9 cellular contexts compared by ENCODE assay signal in genomic region chr11:64885367-64886286, GRCh38. TPM values are rescaled to one million over a fixed set of nuclear protein-coding genes. Genes with fewer than 3 reads are reported as not detected.
DNase-seq lines count a peak whose midpoint lies in the region; ATAC-seq and TF ChIP-seq lines count a peak whose summit lies in the region.
"Had no signal": no experiment of that assay in that cellular context is flagged by ENCODE, and none has a peak within 500 bp of the region (broad histone marks: within the 10 kb centered on the region; RNA-seq: fewer than 3 reads in every experiment).

No MANE protein-coding gene starts in this region.

- no peaks in the 10 kb centered on the region for H3K9me3 ChIP-seq in liver (ENCODE audit: control insufficient read depth in 4 of 4, low read length in 3 of 4)

- peak overlapping the region; percentile 6 for H3K4me3 Mint-ChIP-seq in activated T-helper 1 cell treated with anti-CD3 and anti-CD28 coated beads, Interleukin-12 subunit alpha, Interleukin-12 subunit beta, Interleukin-2, Interleukin-4 antibody, amounts not matched to agents 30 ng/mL and 10 ng/mL and 1 ng/mL, durations not matched to agents 14 hours and 24 hours and 36 hours

- ATAC-seq in GM21825 (IDR thresholded peaks at IDR 0.05; ENCODE audit: unreplicated experiment) = no peak

- TF ChIP-seq RAD21 in liver (IDR thresholded peaks at IDR 0.05) = no peak

- no peaks in the 10 kb centered on the region for H3K27me3 Mint-ChIP-seq in activated T-helper 1 cell treated with anti-CD3 and anti-CD28 coated beads, Interleukin-12 subunit alpha, Interleukin-12 subunit beta, Interleukin-2, Interleukin-4 antibody, amounts not matched to agents 30 ng/mL and 10 ng/mL and 1 ng/mL, durations not matched to agents 14 hours and 24 hours and 36 hours (ENCODE audit: insufficient read depth)

- peak overlapping the region; percentile 94 for H3K27ac Mint-ChIP-seq in activated T-helper 1 cell treated with anti-CD3 and anti-CD28 coated beads, Interleukin-12 subunit alpha, Interleukin-12 subunit beta, Interleukin-2, Interleukin-4 antibody, amounts not matched to agents 30 ng/mL and 10 ng/mL and 1 ng/mL, durations not matched to agents 14 hours and 24 hours and 36 hours

- TF ChIP-seq CTCF in NB4 (IDR thresholded peaks at IDR 0.05; ENCODE audit: low read depth, low read length) = no peak
- TF ChIP-seq CTCF in liver (IDR thresholded peaks at IDR 0.05; ENCODE audit: low read depth, low read length, missing input control) = no peak

- no peaks in the 10 kb centered on the region for H3K9me3 Mint-ChIP-seq in activated T-helper 1 cell treated with anti-CD3 and anti-CD28 coated beads, Interleukin-12 subunit alpha, Interleukin-12 subunit beta, Interleukin-2, Interleukin-4 antibody, amounts not matched to agents 30 ng/mL and 10 ng/mL and 1 ng/mL, durations not matched to agents 14 hours and 24 hours and 36 hours

- 69% methylated on average over 15 of the region's 15 CpGs for WGBS in liver

- TF ChIP-seq POLR2A in NB4 (IDR thresholded peaks at IDR 0.05; ENCODE audit: extremely low read depth, insufficient read length) = no peak

- no peaks in the 10 kb centered on the region for H3K36me3 ChIP-seq in liver (ENCODE audit: control insufficient read depth in 4 of 4, insufficient read depth in 3 of 4, low read depth in 1 of 4, low read length in 3 of 4)

- peak overlapping the region in 1 of 2 donors; percentile 15 for H3K27ac ChIP-seq in liver (ENCODE audit: low read depth in 1 of 2, low read length in 2 of 2)

- H3K4me3 ChIP-seq in NB4 (ENCODE audit: low read depth, low read length) = no peak overlapping the region
- no peak overlapping the region for H3K4me3 ChIP-seq in liver (ENCODE audit: low read depth in 1 of 3, low read length in 3 of 3)

- DNase-seq in CD1c-positive myeloid dendritic cell (ENCODE audit: extremely low spot score) (peak; percentile 87), NB4 (ENCODE audit: low read depth) (peak; percentile 88), NCI-H1092 (lab: John Stamatoyannopoulos, UW) (no peak), kidney tubule cell (ENCODE audit: low spot score) (no peak), nucleus accumbens (lab: John Stamatoyannopoulos, UW) (no peak)
- DNase-seq in activated T-helper 1 cell treated with anti-CD3 and anti-CD28 coated beads, Interleukin-12 subunit alpha, Interleukin-12 subunit beta, Interleukin-2, Interleukin-4 antibody, amounts not matched to agents 30 ng/mL and 10 ng/mL and 1 ng/mL, durations not matched to agents 14 hours and 24 hours and 36 hours (ENCODE audit: low spot score) = peak; percentile 42
- DNase-seq: NCI-H187 had no signal

- H3K4me1 ChIP-seq in liver (ENCODE audit: control insufficient read depth in 4 of 4, insufficient read depth in 4 of 4, low read length in 3 of 4) = peaks cover 10 to 30% (median 25%) of the 10 kb centered on the region in 4 donors

- intact Hi-C loops in activated T-helper 1 cell treated with anti-CD3 and anti-CD28 coated beads, Interleukin-12 subunit alpha, Interleukin-12 subunit beta, Interleukin-2, Interleukin-4 antibody, amounts not matched to agents 30 ng/mL and 10 ng/mL and 1 ng/mL, durations not matched to agents 14 hours and 24 hours and 36 hours (cut with micrococcal nuclease) = loop anchor here (1.0 kb wide), 3 partner anchors 15 to 34 kb away; no protein-coding TSS in a partner anchor

- no peaks in the 10 kb centered on the region for H3K27me3 ChIP-seq in liver (ENCODE audit: control insufficient read depth in 4 of 4, insufficient read depth in 4 of 4, low read length in 3 of 4)

- no peaks in the 10 kb centered on the region for H3K36me3 Mint-ChIP-seq in activated T-helper 1 cell treated with anti-CD3 and anti-CD28 coated beads, Interleukin-12 subunit alpha, Interleukin-12 subunit beta, Interleukin-2, Interleukin-4 antibody, amounts not matched to agents 30 ng/mL and 10 ng/mL and 1 ng/mL, durations not matched to agents 14 hours and 24 hours and 36 hours (ENCODE audit: low read depth)

- peaks cover 38% of the 10 kb centered on the region for H3K4me1 Mint-ChIP-seq in activated T-helper 1 cell treated with anti-CD3 and anti-CD28 coated beads, Interleukin-12 subunit alpha, Interleukin-12 subunit beta, Interleukin-2, Interleukin-4 antibody, amounts not matched to agents 30 ng/mL and 10 ng/mL and 1 ng/mL, durations not matched to agents 14 hours and 24 hours and 36 hours (ENCODE audit: low read depth)

- no peak overlapping the region for H3K9ac ChIP-seq in liver (ENCODE audit: low read depth in 1 of 2, low read length in 2 of 2)

TF ChIP-seq in liver, 16 proteins besides CTCF, POLR2A, EP300 and RAD21:
- TF ChIP-seq HNF4A (conservative IDR thresholded peaks at IDR 0.05) (peak in 1 of 2 donors; percentile 10), GABPA (IDR thresholded peaks at IDR 0.05 in 1 of 2, conservative IDR thresholded peaks at IDR 0.05 in 1 of 2) (no peak), ATF3 (IDR thresholded peaks at IDR 0.05) (peak; percentile 31), NR2F2 (IDR thresholded peaks at IDR 0.05) (no peak), SP1 (IDR thresholded peaks at IDR 0.05) (no peak), MAX (IDR thresholded peaks at IDR 0.05) (peak; percentile 13)

RNA-seq across cellular contexts. Expression of gene EHD1, which starts 7.2 kb away (rescaled TPM):
- total RNA-seq in activated T-helper 1 cell treated with anti-CD3 and anti-CD28 coated beads, Interleukin-12 subunit alpha, Interleukin-12 subunit beta, Interleukin-2, Interleukin-4 antibody, amounts not matched to agents 30 ng/mL and 10 ng/mL and 1 ng/mL, durations not matched to agents 14 hours and 24 hours and 36 hours = 88.0 and 96.9 TPM in 2 replicates
- 10 to 100 TPM; 27.3 to 36.4 TPM for total RNA-seq in liver
- polyA plus RNA-seq in liver = 10 to 100 TPM in 1 of 2 donors, 1 to 10 TPM in 1; 8.3 to 11.1 TPM

RNA-seq across cellular contexts. Expression of gene ATG2A, which starts 31.4 kb away (rescaled TPM):
- total RNA-seq in activated T-helper 1 cell treated with anti-CD3 and anti-CD28 coated beads, Interleukin-12 subunit alpha, Interleukin-12 subunit beta, Interleukin-2, Interleukin-4 antibody, amounts not matched to agents 30 ng/mL and 10 ng/mL and 1 ng/mL, durations not matched to agents 14 hours and 24 hours and 36 hours = 24.6 and 24.9 TPM in 2 replicates
- total RNA-seq in liver = 10 to 100 TPM; 18.3 to 27.8 TPM
- 10 to 100 TPM; 15.6 to 34.1 TPM for polyA plus RNA-seq in liver

RNA-seq across cellular contexts. Expression of gene PPP2R5B, which starts 38.9 kb away (rescaled TPM):
- total RNA-seq in activated T-helper 1 cell treated with anti-CD3 and anti-CD28 coated beads, Interleukin-12 subunit alpha, Interleukin-12 subunit beta, Interleukin-2, Interleukin-4 antibody, amounts not matched to agents 30 ng/mL and 10 ng/mL and 1 ng/mL, durations not matched to agents 14 hours and 24 hours and 36 hours = 7.3 and 14.0 TPM in 2 replicates
- total RNA-seq in liver = 1 to 10 TPM; 5.3 to 6.6 TPM
- 1 to 10 TPM; 2.9 to 4.9 TPM for polyA plus RNA-seq in liver

RNA-seq across cellular contexts. Expression of gene CDC42BPG, which starts 41.2 kb away (rescaled TPM):
- 0.29 and 0.44 TPM in 2 replicates for total RNA-seq in activated T-helper 1 cell treated with anti-CD3 and anti-CD28 coated beads, Interleukin-12 subunit alpha, Interleukin-12 subunit beta, Interleukin-2, Interleukin-4 antibody, amounts not matched to agents 30 ng/mL and 10 ng/mL and 1 ng/mL, durations not matched to agents 14 hours and 24 hours and 36 hours
- 1 to 10 TPM in 1 of 2 donors, under 1 TPM in 1; 0.75 to 1.2 TPM for total RNA-seq in liver
- under 1 TPM; 0.18 to 0.40 TPM for polyA plus RNA-seq in liver

RNA-seq across cellular contexts. Expression of gene GPHA2, which starts 50.1 kb away (rescaled TPM):
- total RNA-seq in activated T-helper 1 cell treated with anti-CD3 and anti-CD28 coated beads, Interleukin-12 subunit alpha, Interleukin-12 subunit beta, Interleukin-2, Interleukin-4 antibody, amounts not matched to agents 30 ng/mL and 10 ng/mL and 1 ng/mL, durations not matched to agents 14 hours and 24 hours and 36 hours = not detected in 2 replicates
- total RNA-seq in liver = not detected
- not detected for polyA plus RNA-seq in liver

Comparison
In these comparisons a context has a peak if more than half of its experiments do, and no peak if none do; other contexts are left out.
1. DNase-seq: peak in CD1c-positive myeloid dendritic cell (single experiment), NB4 (single experiment) and activated T-helper 1 cell treated with anti-CD3 and anti-CD28 coated beads, Interleukin-12 subunit alpha, Interleukin-12 subunit beta, Interleukin-2, Interleukin-4 antibody, amounts not matched to agents 30 ng/mL and 10 ng/mL and 1 ng/mL, durations not matched to agents 14 hours and 24 hours and 36 hours (single experiment); none in NCI-H1092 (single experiment), kidney tubule cell (single experiment) and nucleus accumbens (0 of 56).